ENCODE assay signal across 8 cellular contexts in the genomic region with DNA sequence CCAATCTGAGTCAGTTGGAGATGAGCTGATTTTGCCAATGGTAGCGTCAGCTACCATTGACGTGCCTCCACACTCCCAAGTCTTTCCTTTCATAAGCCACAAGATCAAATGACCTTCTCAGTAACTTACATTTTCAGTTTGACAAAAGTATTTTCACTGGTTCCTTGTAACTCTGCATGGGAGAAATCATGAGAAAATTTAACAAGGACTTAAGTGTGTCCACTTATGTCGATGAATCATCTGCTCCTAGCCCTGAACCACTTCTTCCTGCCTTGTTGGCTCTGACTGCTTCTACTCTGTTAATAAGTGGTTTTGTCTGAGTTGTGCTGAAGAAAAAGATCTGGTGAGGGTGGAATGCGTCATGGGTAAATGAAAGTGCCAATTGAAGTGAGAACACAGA.
DNase-seq lines count a peak whose midpoint lies in the region; ATAC-seq, FAIRE-seq and TF ChIP-seq lines count a peak whose summit lies in the region.

No MANE protein-coding gene starts in this region.

- TF ChIP-seq CTCF in activated B cell treated with CpG ODN at 0.5 μM for 24 hours (IDR thresholded peaks at IDR 0.05) (no peak), mucosa of descending colon (IDR thresholded peaks at IDR 0.05) (no peak)

- H3K36me3 Mint-ChIP-seq in activated B cell treated with CpG ODN at 0.5 μM for 24 hours (ENCODE audit: low read depth) = no peaks in the 10 kb centered on the region
- H3K36me3 Mint-ChIP-seq in effector memory CD8-positive, alpha-beta T cell (ENCODE audit: insufficient read depth) = no peaks in the 10 kb centered on the region

- no peaks in the 10 kb centered on the region for H3K4me1 ChIP-seq in mucosa of descending colon (ENCODE audit: low read depth)

- CTCF ChIA-PET in activated B cell treated with CpG ODN at 0.5 μM for 24 hours (lab: Charles Lee) = no interaction called here

- H3K4me3 ChIP-seq in mucosa of descending colon = no peak overlapping the region

- intact Hi-C loops in activated B cell treated with CpG ODN at 0.5 μM for 24 hours (cut with micrococcal nuclease) (no loop called here), mucosa of descending colon (cut with DNase I, micrococcal nuclease) (no loop called here)

- ATAC-seq in HG02642 (IDR thresholded peaks at IDR 0.05; ENCODE audit: poor library complexity, unreplicated experiment) (peak; percentile 80), activated B cell treated with CpG ODN at 0.5 μM for 24 hours (ENCODE audit: low read depth) (peak; percentile 37), mucosa of descending colon (peak; percentile 48), HG02973 (IDR thresholded peaks at IDR 0.05; ENCODE audit: unreplicated experiment) (no peak)
- no peak for ATAC-seq in effector memory CD8-positive, alpha-beta T cell (replicated peaks)

- H3K27me3 Mint-ChIP-seq in activated B cell treated with CpG ODN at 0.5 μM for 24 hours = no peaks in the 10 kb centered on the region
- H3K27me3 Mint-ChIP-seq in effector memory CD8-positive, alpha-beta T cell = peaks cover 10 to 14% of the 10 kb centered on the region in 2 donors

- peaks cover 41% of the 10 kb centered on the region for H3K4me1 Mint-ChIP-seq in activated B cell treated with CpG ODN at 0.5 μM for 24 hours
- H3K4me1 Mint-ChIP-seq in effector memory CD8-positive, alpha-beta T cell (ENCODE audit: low read depth in 2 of 2) = no peaks in the 10 kb centered on the region

- no peaks in the 10 kb centered on the region for H3K36me3 ChIP-seq in mucosa of descending colon (ENCODE audit: low read depth)

- no peak overlapping the region for H3K27ac Mint-ChIP-seq in activated B cell treated with CpG ODN at 0.5 μM for 24 hours
- H3K27ac Mint-ChIP-seq in effector memory CD8-positive, alpha-beta T cell = no peak overlapping the region

- FAIRE-seq in GM18507 (lab: Jason Lieb, UNC) = peak; percentile 75

- POLR2A ChIA-PET in activated B cell treated with CpG ODN at 0.5 μM for 24 hours (lab: Charles Lee) = interaction anchor here (1.8 to 2.1 kb wide), 2 partner anchors 14 to 101 kb away, joined by 4 to 5 read pairs; a partner anchor contains a TSS

- H3K4me3 Mint-ChIP-seq in activated B cell treated with CpG ODN at 0.5 μM for 24 hours = no peak overlapping the region
- no peak overlapping the region for H3K4me3 Mint-ChIP-seq in effector memory CD8-positive, alpha-beta T cell

- DNase-seq in GM18507 (ENCODE audit: extremely low spot score, insufficient read length, low read depth) (no peak), activated B cell treated with CpG ODN at 0.5 μM for 24 hours (no peak), mucosa of descending colon (no peak), NCI-H69 (lab: John Stamatoyannopoulos, UW) (no peak), GM19238 (ENCODE audit: insufficient read length, low spot score) (no peak)
- no peak for DNase-seq in effector memory CD8-positive, alpha-beta T cell

- H3K9me3 Mint-ChIP-seq in activated B cell treated with CpG ODN at 0.5 μM for 24 hours = peaks cover 3% of the 10 kb centered on the region
- no peaks in the 10 kb centered on the region for H3K9me3 Mint-ChIP-seq in effector memory CD8-positive, alpha-beta T cell

- no peaks in the 10 kb centered on the region for H3K9me3 ChIP-seq in mucosa of descending colon

Comparison
In these comparisons a context has a peak if more than half of its experiments do, and no peak if none do; other contexts are left out.
1. ATAC-seq: peak in HG02642 (single experiment), activated B cell treated with CpG ODN at 0.5 μM for 24 hours (single experiment) and mucosa of descending colon (single experiment); none in HG02973 (single experiment) and effector memory CD8-positive, alpha-beta T cell (single experiment).